Comparison of ENCODE assay signal across 17 cellular contexts in the genomic region with DNA sequence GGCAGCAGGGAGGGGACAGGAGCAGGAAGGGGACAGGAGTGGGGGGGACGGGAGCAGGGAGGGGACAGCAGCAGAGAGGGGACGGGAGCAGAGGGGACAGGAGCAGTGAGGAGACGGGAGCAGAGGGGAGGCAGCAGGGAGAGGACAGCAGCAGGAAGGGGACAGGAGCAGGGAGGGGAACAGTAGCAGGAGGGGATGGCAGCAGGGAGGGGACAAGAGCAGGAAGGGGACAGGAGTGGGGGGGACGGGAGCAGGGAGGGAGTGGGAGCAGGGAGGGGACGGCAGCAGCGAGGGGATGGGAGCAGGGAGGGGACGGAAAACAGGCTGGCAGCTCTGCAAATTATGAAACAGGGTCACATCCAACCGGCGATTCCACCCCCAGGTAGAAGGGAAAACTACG. TPM values are rescaled to one million over a fixed set of nuclear protein-coding genes. Genes with fewer than 3 reads are reported as not detected.
DNase-seq lines count a peak whose midpoint lies in the region; ATAC-seq and TF ChIP-seq lines count a peak whose summit lies in the region.
"Had no signal": no experiment of that assay in that cellular context is flagged by ENCODE, and none has a peak within 500 bp of the region (broad histone marks: within the 10 kb centered on the region; RNA-seq: fewer than 3 reads in every experiment).

No MANE protein-coding gene starts in this region.

- H3K18ac ChIP-seq in trophoblast cell (ENCODE audit: low read length): no peak overlapping the region

- no peak overlapping the region for H2BK12ac ChIP-seq in trophoblast cell (ENCODE audit: low read length)

- H3K4me1 ChIP-seq in NT2/D1 (ENCODE audit: insufficient read depth, insufficient read length) (peaks cover 18% of the 10 kb centered on the region), trophoblast cell (ENCODE audit: control insufficient read depth in 1 of 2, insufficient read depth in 2 of 2, low read length in 2 of 2) (no peaks in the 10 kb centered on the region), HAP-1 (no peaks in the 10 kb centered on the region), gastroesophageal sphincter (no peaks in the 10 kb centered on the region)
- H3K4me1 ChIP-seq: heart left ventricle had no signal

- H4K12ac ChIP-seq in trophoblast cell (ENCODE audit: low read depth, low read length): no peak overlapping the region

- no peaks in the 10 kb centered on the region for H3K9me3 ChIP-seq in NT2/D1 (ENCODE audit: insufficient read depth, low read length)
- H3K9me3 ChIP-seq in iPS-18c (ENCODE audit: control insufficient read depth, insufficient read depth, low read length): peaks cover 2% of the 10 kb centered on the region
- H3K9me3 ChIP-seq in trophoblast cell (ENCODE audit: insufficient read depth, low read depth, low read length): peaks cover 14% of the 10 kb centered on the region
- H3K9me3 ChIP-seq in HAP-1: no peaks in the 10 kb centered on the region
- H3K9me3 ChIP-seq in gastroesophageal sphincter: no peaks in the 10 kb centered on the region
- H3K9me3 ChIP-seq: heart left ventricle had no signal

- no peaks in the 10 kb centered on the region for H3K27me3 ChIP-seq in NT2/D1 (ENCODE audit: insufficient read depth, insufficient read length)
- H3K27me3 ChIP-seq in trophoblast cell (ENCODE audit: insufficient read depth, low read length): no peaks in the 10 kb centered on the region
- no peaks in the 10 kb centered on the region for H3K27me3 ChIP-seq in HAP-1 (ENCODE audit: low read depth)
- no peaks in the 10 kb centered on the region for H3K27me3 ChIP-seq in gastroesophageal sphincter
- H3K27me3 ChIP-seq: heart left ventricle had no signal

- peak overlapping the region; percentile 18 for H3K9ac ChIP-seq in NT2/D1 (ENCODE audit: insufficient read length, low read depth)
- no peak overlapping the region for H3K9ac ChIP-seq in trophoblast cell (ENCODE audit: low read length)

- H2AK5ac ChIP-seq in trophoblast cell (ENCODE audit: low read length): no peak overlapping the region

- peak overlapping the region; percentile 25 for H3K23ac ChIP-seq in trophoblast cell (ENCODE audit: low read length)

- no peak for TF ChIP-seq POLR2A in gastroesophageal sphincter (IDR thresholded peaks at IDR 0.05)

- H4K8ac ChIP-seq in trophoblast cell (ENCODE audit: low read depth, low read length): no peak overlapping the region

- H3K4me2 ChIP-seq in trophoblast cell (ENCODE audit: low read length): no peak overlapping the region

- H2BK5ac ChIP-seq in trophoblast cell (ENCODE audit: low read depth, low read length, poor library complexity): no peak overlapping the region

- in situ Hi-C loops in G401 (cut with HindIII; ENCODE audit: low sequenced_read_pairs) (no loop called here), HAP-1 (cut with MboI; ENCODE audit: low sequenced_read_pairs) (no loop called here)

- no peak for TF ChIP-seq EP300 in gastroesophageal sphincter (IDR thresholded peaks at IDR 0.05)

- H3K27ac ChIP-seq in trophoblast cell (ENCODE audit: low read depth, low read length) (no peak overlapping the region), gastroesophageal sphincter (no peak overlapping the region)
- H3K27ac ChIP-seq: heart left ventricle, VCaP had no signal

- H3K4me3 ChIP-seq in NT2/D1 (ENCODE audit: insufficient read length, low read depth) (no peak overlapping the region), iPS-18c (ENCODE audit: insufficient read depth, low read depth, low read length) (peak overlapping the region; percentile 24; the same call in 1 of the 2 replicates), trophoblast cell (ENCODE audit: low read depth, low read length) (no peak overlapping the region), HAP-1 (no peak overlapping the region), gastroesophageal sphincter (no peak overlapping the region)
- H3K4me3 ChIP-seq: heart left ventricle had no signal

- no peak overlapping the region for H3K14ac ChIP-seq in trophoblast cell (ENCODE audit: low read length)

- no peak overlapping the region for H3K4ac ChIP-seq in trophoblast cell (ENCODE audit: low read depth, low read length)

- ATAC-seq in GM18868 (IDR thresholded peaks at IDR 0.05; ENCODE audit: unreplicated experiment) (no peak), gastroesophageal sphincter (no peak)

- no peak overlapping the region for H4K91ac ChIP-seq in trophoblast cell (ENCODE audit: low read depth, low read length)

- H3K79me1 ChIP-seq in trophoblast cell (ENCODE audit: low read length): no peaks in the 10 kb centered on the region

- no peaks in the 10 kb centered on the region for H3K36me3 ChIP-seq in NT2/D1 (ENCODE audit: insufficient read depth, insufficient read length, low read length)
- peaks cover 9 to 13% of the 10 kb centered on the region in 2 experiments for H3K36me3 ChIP-seq in trophoblast cell (ENCODE audit: control insufficient read depth in 1 of 2, insufficient read depth in 2 of 2, low read length in 2 of 2)
- H3K36me3 ChIP-seq in HAP-1 (replicated peaks): peaks cover 7% of the 10 kb centered on the region; the same call in 1 of the 2 replicates
- H3K36me3 ChIP-seq in gastroesophageal sphincter: peaks cover 0 to 69% of the 10 kb centered on the region in 2 donors

- peak; percentile 68 for DNase-seq in G401 (ENCODE audit: low spot score)
- no peak for DNase-seq in NT2/D1 (ENCODE audit: low read depth, low spot score)
- no peak for DNase-seq in trophoblast cell
- no peak for DNase-seq in activated T-cell treated with anti-CD3 and anti-CD28 coated beads for 4 hours
- no peak for DNase-seq in HAP-1 (ENCODE audit: low spot score in 2 of 2)
- DNase-seq: activated T-cell treated with anti-CD3 and anti-CD28 coated beads, Interleukin-2, amount 50 U/mL, for 4 hours; Karpas-422; NCI-H1092; NCI-H2081; NCI-H524 treated with DMSO at 0.1 percent for 48 hours; SIG-M5; T-helper 1 cell had no signal

- no peak overlapping the region for H2BK120ac ChIP-seq in trophoblast cell (ENCODE audit: insufficient read depth, low read length, poor library complexity)

- H2AFZ ChIP-seq in trophoblast cell (ENCODE audit: insufficient read depth, low read length, poor library complexity): no peak overlapping the region

- no peak for TF ChIP-seq CTCF in gastroesophageal sphincter (IDR thresholded peaks at IDR 0.05)

- no CpG with 5 or more reads among the region's 10 CpGs for WGBS in trophoblast cell (ENCODE audit: extremely low coverage, insufficient coverage, insufficient read length)
- WGBS in gastroesophageal sphincter (ENCODE audit: low coverage in 1 of 2), 2 donors: 77 to 87% methylated on average over 5 to 8 of the region's 10 CpGs

- H3K79me2 ChIP-seq in trophoblast cell (ENCODE audit: control insufficient read depth, insufficient read depth, low read length, poor library complexity): no peaks in the 10 kb centered on the region

RNA-seq across cellular contexts. Expression of a gene that starts 39.6 kb away (rescaled TPM):
- 65.7 and 94.9 TPM in 2 replicates for total RNA-seq in G401 (2014; rRNA removed; shearing (Covaris generic))
- 11.7 and 12.7 TPM in 2 replicates for polyA plus RNA-seq in trophoblast cell (2013)
- 10 to 100 TPM; 32.2 to 42.6 (median 35.6) TPM for total RNA-seq in gastroesophageal sphincter

RNA-seq across cellular contexts. Expression of a gene that starts 52.6 kb away (rescaled TPM):
- total RNA-seq in G401 (2014; rRNA removed; shearing (Covaris generic)): 31.6 and 32.7 TPM in 2 replicates
- 19.8 and 20.5 TPM in 2 replicates for polyA plus RNA-seq in trophoblast cell (2013)
- 10 to 100 TPM in 3 of 4 donors, 1 to 10 TPM in 1; 3.2 to 23.8 (median 12.4) TPM for total RNA-seq in gastroesophageal sphincter
